12 cellular contexts compared by ENCODE assay signal in genomic region chr19:14112051-14112808, GRCh38. TPM values are rescaled to one million over a fixed set of nuclear protein-coding genes. Genes with fewer than 3 reads are reported as not detected.
DNase-seq lines count a peak whose midpoint lies in the region; ATAC-seq and TF ChIP-seq lines count a peak whose summit lies in the region.
"Had no signal": no experiment of that assay in that cellular context is flagged by ENCODE, and none has a peak within 500 bp of the region (broad histone marks: within the 10 kb centered on the region; RNA-seq: fewer than 3 reads in every experiment).

No MANE protein-coding gene starts in this region.

- no peaks in the 10 kb centered on the region for H3K27me3 Mint-ChIP-seq in activated naive CD8-positive, alpha-beta T cell treated with anti-CD3 and anti-CD28 coated beads, Interleukin-2, amount 10 ng/mL, durations not matched to agents 7 days and 5 days
- no peaks in the 10 kb centered on the region for H3K27me3 Mint-ChIP-seq in activated naive CD8-positive, alpha-beta T cell treated with anti-CD3 and anti-CD28 coated beads for 36 hours
- peaks cover 7% of the 10 kb centered on the region for H3K27me3 Mint-ChIP-seq in neural progenitor cell (ENCODE audit: insufficient read depth, low read depth)
- H3K27me3 Mint-ChIP-seq: activated B cell treated with CpG ODN at 0.5 μM for 24 hours had no signal

- no peak for TF ChIP-seq CTCF in neural progenitor cell (IDR thresholded peaks at IDR 0.05)
- TF ChIP-seq CTCF in brain microvascular endothelial cell (IDR thresholded peaks at IDR 0.05; ENCODE audit: low read depth, low read length, missing control alignments): no peak

- no peak overlapping the region for H3K27ac ChIP-seq in neural progenitor cell
- peak overlapping the region; percentile 24 to 87 for H3K27ac ChIP-seq in aorta (ENCODE audit: low read depth in 1 of 2, low read length in 2 of 2)
- no peak overlapping the region for H3K27ac ChIP-seq in brain microvascular endothelial cell

- H3K79me2 ChIP-seq in neural progenitor cell (ENCODE audit: low read depth): peaks cover 19% of the 10 kb centered on the region

- H3K4me3 ChIP-seq in neural progenitor cell (no peak overlapping the region), aorta (ENCODE audit: low read length in 2 of 2) (no peak overlapping the region), brain microvascular endothelial cell (ENCODE audit: low read depth, low read length) (no peak overlapping the region)

- POLR2A ChIA-PET in activated naive CD8-positive, alpha-beta T cell treated with anti-CD3 and anti-CD28 coated beads, Interleukin-2, amount 10 ng/mL, durations not matched to agents 7 days and 5 days (lab: Charles Lee): interaction anchor here (1.4 to 1.6 kb wide), 2 partner anchors 8 to 21 kb away, joined by 3 to 4 read pairs; no protein-coding TSS in a partner anchor

- no peak for ATAC-seq in activated naive CD8-positive, alpha-beta T cell treated with anti-CD3 and anti-CD28 coated beads, Interleukin-2, amount 10 ng/mL, durations not matched to agents 7 days and 5 days (ENCODE audit: low read depth)
- ATAC-seq in aorta (ENCODE audit: low FRiP score): no peak

- H3K4me2 ChIP-seq in neural progenitor cell: peak overlapping the region; percentile 35

- H3K4me1 ChIP-seq in neural progenitor cell (peaks cover 26% of the 10 kb centered on the region), aorta (ENCODE audit: control insufficient read depth in 1 of 2, insufficient read depth in 2 of 2, low read length in 2 of 2) (no peaks in the 10 kb centered on the region)

- H3K9me3 ChIP-seq in neural progenitor cell (ENCODE audit: low read depth): no peaks in the 10 kb centered on the region
- H3K9me3 ChIP-seq in aorta (ENCODE audit: control insufficient read depth, low read length): no peaks in the 10 kb centered on the region

- no peaks in the 10 kb centered on the region for H3K36me3 Mint-ChIP-seq in activated naive CD8-positive, alpha-beta T cell treated with anti-CD3 and anti-CD28 coated beads, Interleukin-2, amount 10 ng/mL, durations not matched to agents 7 days and 5 days
- H3K36me3 Mint-ChIP-seq in activated naive CD8-positive, alpha-beta T cell treated with anti-CD3 and anti-CD28 coated beads for 36 hours: peaks cover 1% of the 10 kb centered on the region
- H3K36me3 Mint-ChIP-seq in neural progenitor cell: no peaks in the 10 kb centered on the region

- peaks cover 37% of the 10 kb centered on the region for H3K4me1 Mint-ChIP-seq in activated naive CD8-positive, alpha-beta T cell treated with anti-CD3 and anti-CD28 coated beads, Interleukin-2, amount 10 ng/mL, durations not matched to agents 7 days and 5 days
- peaks cover 36% of the 10 kb centered on the region for H3K4me1 Mint-ChIP-seq in activated naive CD8-positive, alpha-beta T cell treated with anti-CD3 and anti-CD28 coated beads for 36 hours
- peaks cover 32% of the 10 kb centered on the region for H3K4me1 Mint-ChIP-seq in neural progenitor cell

- 38 to 41% methylated on average over 11 to 12 of the region's 12 CpGs for WGBS in aorta, 2 donors

- H3K27me3 ChIP-seq in neural progenitor cell (no peaks in the 10 kb centered on the region), aorta (ENCODE audit: control insufficient read depth in 1 of 2, insufficient read depth in 2 of 2, low read length in 1 of 2) (no peaks in the 10 kb centered on the region), brain microvascular endothelial cell (replicated peaks) (no peaks in the 10 kb centered on the region)

- peaks cover 64% of the 10 kb centered on the region for H4K20me1 ChIP-seq in neural progenitor cell (ENCODE audit: low read depth)

- H2AFZ ChIP-seq in neural progenitor cell (replicated peaks): no peak overlapping the region

- intact Hi-C loops in aorta (cut with DNase I): no loop called here

- peak overlapping the region; percentile 19 for H3K4me3 Mint-ChIP-seq in activated naive CD8-positive, alpha-beta T cell treated with anti-CD3 and anti-CD28 coated beads, Interleukin-2, amount 10 ng/mL, durations not matched to agents 7 days and 5 days
- H3K4me3 Mint-ChIP-seq in activated naive CD8-positive, alpha-beta T cell treated with anti-CD3 and anti-CD28 coated beads for 36 hours: no peak overlapping the region
- H3K4me3 Mint-ChIP-seq in neural progenitor cell: peak overlapping the region; percentile 64
- H3K4me3 Mint-ChIP-seq: activated B cell treated with CpG ODN at 0.5 μM for 24 hours had no signal

- no peak for DNase-seq in activated naive CD8-positive, alpha-beta T cell treated with anti-CD3 and anti-CD28 coated beads, Interleukin-2, amount 10 ng/mL, durations not matched to agents 7 days and 5 days
- DNase-seq in activated naive CD8-positive, alpha-beta T cell treated with anti-CD3 and anti-CD28 coated beads for 36 hours: no peak
- DNase-seq in fibroblast of peridontal ligament (ENCODE audit: extremely low read depth) (peak; percentile 29), neural progenitor cell (ENCODE audit: low spot score) (no peak), aorta (peak in 1 of 2 donors; percentile 67), putamen (ENCODE audit: low spot score) (no peak), brain microvascular endothelial cell (no peak)
- no peak for DNase-seq in stimulated activated CD4-positive, alpha-beta T cell treated with anti-CD3 and anti-CD28 coated beads, Interleukin-1b, Interleukin-23, amount 100 ng/mL, for 48 hours
- DNase-seq: activated B cell treated with CpG ODN at 0.5 μM for 24 hours; activated naive CD4-positive, alpha-beta T cell had no signal

- no peaks in the 10 kb centered on the region for H3K36me3 ChIP-seq in neural progenitor cell
- no peaks in the 10 kb centered on the region for H3K36me3 ChIP-seq in aorta (ENCODE audit: control insufficient read depth in 1 of 2, insufficient read depth in 2 of 2, low read length in 1 of 2)
- no peaks in the 10 kb centered on the region for H3K36me3 ChIP-seq in brain microvascular endothelial cell (replicated peaks)

- H3F3A ChIP-seq in neural progenitor cell (ENCODE audit: low read depth): peaks cover 9% of the 10 kb centered on the region

- no peaks in the 10 kb centered on the region for H3K9me3 Mint-ChIP-seq in activated naive CD8-positive, alpha-beta T cell treated with anti-CD3 and anti-CD28 coated beads, Interleukin-2, amount 10 ng/mL, durations not matched to agents 7 days and 5 days
- no peaks in the 10 kb centered on the region for H3K9me3 Mint-ChIP-seq in activated naive CD8-positive, alpha-beta T cell treated with anti-CD3 and anti-CD28 coated beads for 36 hours
- no peaks in the 10 kb centered on the region for H3K9me3 Mint-ChIP-seq in neural progenitor cell
- H3K9me3 Mint-ChIP-seq: activated B cell treated with CpG ODN at 0.5 μM for 24 hours had no signal

- peak overlapping the region; percentile 34 for H3K27ac Mint-ChIP-seq in activated naive CD8-positive, alpha-beta T cell treated with anti-CD3 and anti-CD28 coated beads, Interleukin-2, amount 10 ng/mL, durations not matched to agents 7 days and 5 days
- H3K27ac Mint-ChIP-seq in activated naive CD8-positive, alpha-beta T cell treated with anti-CD3 and anti-CD28 coated beads for 36 hours: no peak overlapping the region
- peak overlapping the region; percentile 79 for H3K27ac Mint-ChIP-seq in neural progenitor cell
- H3K27ac Mint-ChIP-seq: activated B cell treated with CpG ODN at 0.5 μM for 24 hours had no signal

- H3K9ac ChIP-seq in neural progenitor cell: no peak overlapping the region

- in situ Hi-C loops in brain microvascular endothelial cell (cut with HindIII; ENCODE audit: low pct_ligation_motif_present, low sequenced_read_pairs): no loop called here

RNA-seq across cellular contexts. Expression of gene PRKACA, which starts 5.3 kb away (rescaled TPM):
- 10 to 100 TPM; 64.1 to 66.9 TPM for total RNA-seq in activated naive CD8-positive, alpha-beta T cell treated with anti-CD3 and anti-CD28 coated beads, Interleukin-2, amount 10 ng/mL, durations not matched to agents 7 days and 5 days
- total RNA-seq in activated naive CD8-positive, alpha-beta T cell treated with anti-CD3 and anti-CD28 coated beads for 36 hours: 10 to 100 TPM; 54.3 to 56.0 TPM
- 22.2 and 31.8 TPM in 2 replicates for total RNA-seq in neural progenitor cell (ENCODE audit: low replicate concordance)
- 100 to 1,000 TPM; 123 to 125 TPM for total RNA-seq in aorta
- polyA plus RNA-seq in aorta: 10 to 100 TPM; 53.7 to 56.3 TPM

RNA-seq across cellular contexts. Expression of gene SAMD1, which starts 21.7 kb away (rescaled TPM):
- 10 to 100 TPM; 58.3 to 65.6 TPM for total RNA-seq in activated naive CD8-positive, alpha-beta T cell treated with anti-CD3 and anti-CD28 coated beads, Interleukin-2, amount 10 ng/mL, durations not matched to agents 7 days and 5 days
- total RNA-seq in activated naive CD8-positive, alpha-beta T cell treated with anti-CD3 and anti-CD28 coated beads for 36 hours: 10 to 100 TPM; 66.7 to 68.0 TPM
- 22.1 and 53.0 TPM in 2 replicates for total RNA-seq in neural progenitor cell (ENCODE audit: low replicate concordance)
- 10 to 100 TPM; 28.1 to 32.9 TPM for total RNA-seq in aorta
- 10 to 100 TPM; 27.4 to 28.4 TPM for polyA plus RNA-seq in aorta

RNA-seq across cellular contexts. Expression of gene ASF1B, which starts 24.2 kb away (rescaled TPM):
- 10 to 100 TPM; 75.3 to 82.4 TPM for total RNA-seq in activated naive CD8-positive, alpha-beta T cell treated with anti-CD3 and anti-CD28 coated beads, Interleukin-2, amount 10 ng/mL, durations not matched to agents 7 days and 5 days
- total RNA-seq in activated naive CD8-positive, alpha-beta T cell treated with anti-CD3 and anti-CD28 coated beads for 36 hours: 10 to 100 TPM; 77.5 to 78.5 TPM
- total RNA-seq in neural progenitor cell (ENCODE audit: low replicate concordance) (16.4 and 38.8 TPM in 2 replicates), aorta (1 to 10 TPM; 1.4 to 2.0 TPM)
- 1 to 10 TPM in 1 of 2 donors, under 1 TPM in 1; 0.49 to 1.3 TPM for polyA plus RNA-seq in aorta

RNA-seq across cellular contexts. Expression of gene C19orf67, which starts 26.6 kb away (rescaled TPM):
- total RNA-seq in activated naive CD8-positive, alpha-beta T cell treated with anti-CD3 and anti-CD28 coated beads, Interleukin-2, amount 10 ng/mL, durations not matched to agents 7 days and 5 days: not detected
- total RNA-seq in activated naive CD8-positive, alpha-beta T cell treated with anti-CD3 and anti-CD28 coated beads for 36 hours: not detected
- total RNA-seq in neural progenitor cell (ENCODE audit: low replicate concordance) (not detected in 2 replicates), aorta (not detected)
- polyA plus RNA-seq in aorta: not detected
- total RNA-seq: activated B cell treated with CpG ODN at 0.5 μM for 24 hours, subcutaneous adipose tissue had no signal
- polyA plus RNA-seq: AG04450 had no signal

RNA-seq across cellular contexts. Expression of gene MISP3, which starts 39.6 kb away (rescaled TPM):
- 1 to 10 TPM; 1.1 to 1.6 TPM for total RNA-seq in activated naive CD8-positive, alpha-beta T cell treated with anti-CD3 and anti-CD28 coated beads, Interleukin-2, amount 10 ng/mL, durations not matched to agents 7 days and 5 days
- under 1 TPM; 0.20 to 0.31 TPM for total RNA-seq in activated naive CD8-positive, alpha-beta T cell treated with anti-CD3 and anti-CD28 coated beads for 36 hours
- total RNA-seq in neural progenitor cell (ENCODE audit: low replicate concordance) (0.68 TPM in 1 of 2 replicates, not detected in the other), aorta (1 to 10 TPM; 1.2 to 2.2 TPM)
- polyA plus RNA-seq in aorta: 1 to 10 TPM; 4.7 to 6.6 TPM

Comparison
In these comparisons a context has a peak if more than half of its experiments do, and no peak if none do; other contexts are left out.
1. H3K27ac ChIP-seq: peak in aorta (2 of 2); none in neural progenitor cell (single experiment) and brain microvascular endothelial cell (single experiment).